3 cellular contexts compared by ENCODE assay signal in genomic region chr10:113488186-113488585, GRCh38.
"Had no signal": no experiment of that assay in that cellular context is flagged by ENCODE, and none has a peak within 500 bp of the region (broad histone marks: within the 10 kb centered on the region; RNA-seq: fewer than 3 reads in every experiment).

No MANE protein-coding gene starts in this region.

- DNase-seq: GDM1, GF-D8 had no signal

- ATAC-seq: GM12878 had no signal

- H3K4me3 ChIP-seq: GM12878 had no signal
